Comparison of ENCODE assay signal across 12 cellular contexts in the genomic region with DNA sequence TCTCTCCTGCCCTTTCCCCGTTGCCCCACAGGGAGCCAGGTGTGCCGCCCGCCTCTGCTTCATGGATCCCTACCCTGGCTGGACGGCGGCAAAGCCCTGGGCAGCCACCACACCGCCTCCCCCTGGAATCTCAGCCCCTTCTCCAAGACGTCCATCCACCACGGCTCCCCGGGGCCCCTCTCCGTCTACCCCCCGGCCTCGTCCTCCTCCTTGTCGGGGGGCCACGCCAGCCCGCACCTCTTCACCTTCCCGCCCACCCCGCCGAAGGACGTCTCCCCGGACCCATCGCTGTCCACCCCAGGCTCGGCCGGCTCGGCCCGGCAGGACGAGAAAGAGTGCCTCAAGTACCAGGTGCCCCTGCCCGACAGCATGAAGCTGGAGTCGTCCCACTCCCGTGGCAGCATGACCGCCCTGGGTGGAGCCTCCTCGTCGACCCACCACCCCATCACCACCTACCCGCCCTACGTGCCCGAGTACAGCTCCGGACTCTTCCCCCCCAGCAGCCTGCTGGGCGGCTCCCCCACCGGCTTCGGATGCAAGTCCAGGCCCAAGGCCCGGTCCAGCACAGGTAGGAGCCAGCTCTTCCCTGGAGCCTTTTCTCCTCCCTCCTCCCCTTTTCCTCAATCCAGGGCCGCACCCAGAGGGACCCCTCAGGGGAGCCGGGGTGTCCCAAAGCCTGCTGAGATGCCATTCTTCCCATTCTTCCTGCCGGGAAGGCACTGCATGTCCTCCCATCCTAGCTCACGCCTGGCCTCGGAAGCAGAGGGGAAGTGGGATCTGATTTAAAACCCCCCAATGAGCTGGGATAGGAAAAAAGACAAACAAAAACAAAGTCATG. TPM values are rescaled to one million over a fixed set of nuclear protein-coding genes. Genes with fewer than 3 reads are reported as not detected.
DNase-seq lines count a peak whose midpoint lies in the region; ATAC-seq and TF ChIP-seq lines count a peak whose summit lies in the region.
"Had no signal": no experiment of that assay in that cellular context is flagged by ENCODE, and none has a peak within 500 bp of the region (broad histone marks: within the 10 kb centered on the region; RNA-seq: fewer than 3 reads in every experiment).

No MANE protein-coding gene starts in this region.

- peaks cover 4 to 68% (median 9%) of the 10 kb centered on the region in 5 donors for H3K36me3 Mint-ChIP-seq in naive thymus-derived CD4-positive, alpha-beta T cell

- H3K27ac ChIP-seq in left ventricle myocardium inferior (replicated peaks), result peak overlapping the region; percentile 38
- no peak overlapping the region for H3K27ac ChIP-seq in right atrium auricular region
- H3K27ac ChIP-seq in mammary epithelial cell (ENCODE audit: insufficient read depth, low read depth, low read length), result peak overlapping the region; percentile 76
- H3K27ac ChIP-seq in naive thymus-derived CD4-positive, alpha-beta T cell (ENCODE audit: low read depth, low read length), result peak overlapping the region; percentile 82
- H3K27ac ChIP-seq in upper lobe of right lung, result peak overlapping the region; percentile 17
- no peak overlapping the region for H3K27ac ChIP-seq in SJCRH30

- H3K27ac Mint-ChIP-seq in naive thymus-derived CD4-positive, alpha-beta T cell, result peak overlapping the region; percentile 88 to 99 (median 95)

- H2AFZ ChIP-seq in mammary epithelial cell (ENCODE audit: low read depth, low read length), result peak overlapping the region; percentile 71

- H3K79me2 ChIP-seq in mammary epithelial cell (ENCODE audit: insufficient read depth, low read length), result peaks cover 92% of the 10 kb centered on the region

- ATAC-seq in naive thymus-derived CD4-positive, alpha-beta T cell, result no peak
- ATAC-seq in upper lobe of right lung, result no peak

- no peaks in the 10 kb centered on the region for H4K20me1 ChIP-seq in mammary epithelial cell (ENCODE audit: insufficient read depth, low read length)

- peaks cover 0 to 6% (median 0%) of the 10 kb centered on the region in 5 donors for H3K27me3 Mint-ChIP-seq in naive thymus-derived CD4-positive, alpha-beta T cell

- dilution Hi-C loops in mammary epithelial cell (cut with HindIII; ENCODE audit: low sequenced_read_pairs), result no loop called here

- H3K4me3 Mint-ChIP-seq in naive thymus-derived CD4-positive, alpha-beta T cell, result peak overlapping the region; percentile 87 to 100 (median 94)

- TF ChIP-seq CTCF in left ventricle myocardium inferior (IDR thresholded peaks at IDR 0.05; ENCODE audit: borderline replicate concordance) (no peak), right atrium auricular region (IDR thresholded peaks at IDR 0.05) (no peak), mammary epithelial cell (conservative IDR thresholded peaks at IDR 0.05 in 1 of 2, IDR thresholded peaks at IDR 0.05 in 1 of 2; ENCODE audit: extremely low read depth in 1 of 2, insufficient read depth in 1 of 2, low read depth in 1 of 2, low read length in 2 of 2) (no peak), upper lobe of right lung (IDR thresholded peaks at IDR 0.05) (no peak)

- in situ Hi-C loops in mammary epithelial cell (cut with MboI; ENCODE audit: low sequenced_read_pairs in 2 of 2), result loop anchor here in 1 of 2 donors (10.0 kb wide), 1 partner anchor 536 kb away; no protein-coding TSS in a partner anchor

- CTCF ChIA-PET in mammary epithelial cell (lab: Charles Lee; ENCODE audit: low non-redundant PET), result no interaction called here
- CTCF ChIA-PET in naive thymus-derived CD4-positive, alpha-beta T cell (lab: Charles Lee), result interaction anchor here (1.1 to 1.3 kb wide), 2 partner anchors 17 to 415 kb away, joined by 3 read pairs; no protein-coding TSS in a partner anchor

- H3K4me2 ChIP-seq in mammary epithelial cell (ENCODE audit: insufficient read depth, low read depth, low read length), result peak overlapping the region; percentile 97

- peaks cover 0 to 6% (median 0%) of the 10 kb centered on the region in 11 donors for H3K9me3 Mint-ChIP-seq in naive thymus-derived CD4-positive, alpha-beta T cell

- whole genome bisulfite sequencing in mammary epithelial cell (ENCODE audit: low coverage, missing lambda C conversion rate), result 9% methylated on average over 3 of the region's 45 CpGs

- H3K9me3 ChIP-seq in left ventricle myocardium inferior (replicated peaks) (no peaks in the 10 kb centered on the region), right atrium auricular region (no peaks in the 10 kb centered on the region), mammary epithelial cell (replicated peaks; ENCODE audit: insufficient read depth, low read length) (no peaks in the 10 kb centered on the region), upper lobe of right lung (no peaks in the 10 kb centered on the region), SJCRH30 (replicated peaks) (no peaks in the 10 kb centered on the region), MG63 (no peaks in the 10 kb centered on the region)
- no peaks in the 10 kb centered on the region for H3K9me3 ChIP-seq in naive thymus-derived CD4-positive, alpha-beta T cell (ENCODE audit: control insufficient read depth in 2 of 3, low read length in 3 of 3)

- H3K4me3 ChIP-seq in left ventricle myocardium inferior, result peak overlapping the region; percentile 29
- no peak overlapping the region for H3K4me3 ChIP-seq in right atrium auricular region
- peak overlapping the region; percentile 86 to 90 (median 87) for H3K4me3 ChIP-seq in mammary epithelial cell (replicated peaks in 1 of 3; ENCODE audit: insufficient read depth in 1 of 3, low read depth in 2 of 3, low read length in 3 of 3)
- H3K4me3 ChIP-seq in naive thymus-derived CD4-positive, alpha-beta T cell (ENCODE audit: low read length), result peak overlapping the region; percentile 87
- no peak overlapping the region for H3K4me3 ChIP-seq in upper lobe of right lung
- no peak overlapping the region for H3K4me3 ChIP-seq in SJCRH30
- H3K4me3 ChIP-seq in MG63, result no peak overlapping the region

- H3K9ac ChIP-seq in mammary epithelial cell (ENCODE audit: insufficient read depth, low read length), result peak overlapping the region; percentile 89

- H3K36me3 ChIP-seq in left ventricle myocardium inferior (no peaks in the 10 kb centered on the region), right atrium auricular region (no peaks in the 10 kb centered on the region), mammary epithelial cell (ENCODE audit: insufficient read depth, low read length) (no peaks in the 10 kb centered on the region), upper lobe of right lung (no peaks in the 10 kb centered on the region), SJCRH30 (no peaks in the 10 kb centered on the region), MG63 (no peaks in the 10 kb centered on the region)
- H3K36me3 ChIP-seq in naive thymus-derived CD4-positive, alpha-beta T cell (ENCODE audit: control insufficient read depth in 2 of 3, insufficient read depth in 3 of 3, low read length in 3 of 3), result peaks cover 4 to 25% (median 6%) of the 10 kb centered on the region in 3 experiments

- peaks cover 47% of the 10 kb centered on the region for H3K4me1 ChIP-seq in left ventricle myocardium inferior
- peaks cover 0 to 24% of the 10 kb centered on the region in 2 donors for H3K4me1 ChIP-seq in right atrium auricular region
- H3K4me1 ChIP-seq in mammary epithelial cell (ENCODE audit: insufficient read depth, low read length), result peaks cover 50% of the 10 kb centered on the region
- H3K4me1 ChIP-seq in naive thymus-derived CD4-positive, alpha-beta T cell (ENCODE audit: control insufficient read depth in 2 of 2, insufficient read depth in 2 of 2, low read length in 2 of 2), result peaks cover 43 to 49% of the 10 kb centered on the region in 2 donors
- H3K4me1 ChIP-seq in upper lobe of right lung, result peaks cover 21% of the 10 kb centered on the region
- H3K4me1 ChIP-seq in SJCRH30, result no peaks in the 10 kb centered on the region

- DNase-seq in left ventricle myocardium inferior (no peak), right atrium auricular region (ENCODE audit: low spot score) (no peak), mammary epithelial cell (peak; percentile 48), upper lobe of right lung (no peak), SJCRH30 (no peak), MG63 (no peak), DMS53 treated with DMSO at 0.1 percent for 48 hours (lab: John Stamatoyannopoulos, UW; ENCODE audit: unreplicated experiment) (no peak)
- peak in 2 of 9 donors; percentile 7 to 13 for DNase-seq in naive thymus-derived CD4-positive, alpha-beta T cell
- DNase-seq: activated gamma-delta T cell treated with Interleukin-2 at 50 U/mL for 16 hours, foreskin fibroblast, NCI-H446 treated with DMSO at 0.1 percent for 48 hours, RPMI8226 had no signal

- BruUV-seq in mammary epithelial cell (replicated peaks; lab: Mats Ljungman, UMichigan), result no TSS peak

- peaks cover 100% of the 10 kb centered on the region for H3K27me3 ChIP-seq in left ventricle myocardium inferior (ENCODE audit: low read depth)
- peaks cover 9 to 23% of the 10 kb centered on the region in 2 donors for H3K27me3 ChIP-seq in right atrium auricular region
- no peaks in the 10 kb centered on the region for H3K27me3 ChIP-seq in mammary epithelial cell (ENCODE audit: insufficient read depth, low read length)
- H3K27me3 ChIP-seq in naive thymus-derived CD4-positive, alpha-beta T cell (ENCODE audit: control insufficient read depth in 2 of 2, insufficient read depth in 2 of 2, low read length in 2 of 2), result no peaks in the 10 kb centered on the region
- H3K27me3 ChIP-seq in upper lobe of right lung, result peaks cover 64% of the 10 kb centered on the region
- no peaks in the 10 kb centered on the region for H3K27me3 ChIP-seq in SJCRH30
- no peaks in the 10 kb centered on the region for H3K27me3 ChIP-seq in MG63

- H3K4me1 Mint-ChIP-seq in naive thymus-derived CD4-positive, alpha-beta T cell, result peaks cover 49 to 68% (median 64%) of the 10 kb centered on the region in 7 donors

- intact Hi-C loops in left ventricle myocardium inferior (cut with micrococcal nuclease), result no loop called here
- intact Hi-C loops in mammary epithelial cell (cut with micrococcal nuclease), result loop anchor here (2.0 to 10.0 kb wide), 7 partner anchors 276 to 696 kb away; no protein-coding TSS in a partner anchor
- intact Hi-C loops in naive thymus-derived CD4-positive, alpha-beta T cell (cut with micrococcal nuclease), result loop anchor here in 1 of 2 donors (10.0 kb wide), 2 partner anchors 244 to 654 kb away; a partner anchor contains a TSS
- intact Hi-C loops in upper lobe of right lung (cut with DNase I), result no loop called here

- POLR2A ChIA-PET in naive thymus-derived CD4-positive, alpha-beta T cell (lab: Charles Lee), result interaction anchor here (1.5 to 3.5 kb wide), 7 partner anchors 17 to 273 kb away, joined by 4 to 13 read pairs (median 7); a partner anchor contains a TSS

RNA-seq across cellular contexts. Expression of a gene that starts 4.0 kb away (rescaled TPM):
- total RNA-seq in left ventricle myocardium inferior, result 1.4 TPM
- total RNA-seq in right atrium auricular region, result 1 to 10 TPM in 1 of 2 donors, under 1 TPM in 1; 0.52 to 1.4 TPM
- 10 to 100 TPM in 1 of 2 donors, 1 to 10 TPM in 1; 7.7 to 20.6 TPM for total RNA-seq in mammary epithelial cell
- 5.3 TPM for polyA plus RNA-seq in mammary epithelial cell
- 4.7 TPM for polyA minus RNA-seq in mammary epithelial cell
- total RNA-seq in naive thymus-derived CD4-positive, alpha-beta T cell, result 10 to 100 TPM; 31.2 to 60.1 (median 38.6) TPM
- polyA plus RNA-seq in naive thymus-derived CD4-positive, alpha-beta T cell, result 10 to 100 TPM; 24.0 to 30.9 TPM
- total RNA-seq in upper lobe of right lung, result 3.2 TPM
- 0.53 and 1.2 TPM in 2 replicates for total RNA-seq in SJCRH30 (2014; rRNA removed; shearing (Covaris generic))
- total RNA-seq in MG63 (2014; rRNA removed; shearing (Covaris generic); ENCODE audit: low replicate concordance), result not detected in 2 replicates

Comparison
In these comparisons a context has a peak if more than half of its experiments do, and no peak if none do; other contexts are left out.
1. H3K27ac ChIP-seq: peak in left ventricle myocardium inferior (single experiment), mammary epithelial cell (single experiment), naive thymus-derived CD4-positive, alpha-beta T cell (single experiment) and upper lobe of right lung (single experiment); none in right atrium auricular region (0 of 2) and SJCRH30 (single experiment).
2. H3K4me3 ChIP-seq: peak in left ventricle myocardium inferior (single experiment), mammary epithelial cell (3 of 3) and naive thymus-derived CD4-positive, alpha-beta T cell (single experiment); none in right atrium auricular region (0 of 2), upper lobe of right lung (single experiment), SJCRH30 (single experiment) and MG63 (single experiment).